Comparison of ENCODE assay signal across 17 cellular contexts in genomic region chr3:182238141-182238540, GRCh38.
DNase-seq lines count a peak whose midpoint lies in the region; ATAC-seq and TF ChIP-seq lines count a peak whose summit lies in the region.
"Had no signal": no experiment of that assay in that cellular context is flagged by ENCODE, and none has a peak within 500 bp of the region (broad histone marks: within the 10 kb centered on the region; RNA-seq: fewer than 3 reads in every experiment).

No MANE protein-coding gene starts in this region.

- H3K36me3 ChIP-seq in heart right ventricle = no peaks in the 10 kb centered on the region

- no peak overlapping the region for H3K4me3 ChIP-seq in heart right ventricle
- H3K4me3 ChIP-seq: K562 had no signal

- H3K36me3 Mint-ChIP-seq in type B pancreatic cell = no peaks in the 10 kb centered on the region
- H3K36me3 Mint-ChIP-seq: activated naive CD8-positive, alpha-beta T cell treated with anti-CD3 and anti-CD28 coated beads, Interleukin-2, amount 10 ng/mL, durations not matched to agents 7 days and 5 days; T-cell had no signal

- 25 to 31% methylated on average over 8 of the region's 8 CpGs for WGBS in heart right ventricle, 2 donors

- no peaks in the 10 kb centered on the region for H3K27me3 ChIP-seq in heart right ventricle

- H3K4me1 ChIP-seq in heart right ventricle = peaks cover 0 to 21% (median 3%) of the 10 kb centered on the region in 9 donors

- H3K4me3 Mint-ChIP-seq in type B pancreatic cell = peak overlapping the region; percentile 39
- H3K4me3 Mint-ChIP-seq: activated CD4-positive, alpha-beta T cell treated with anti-CD3 and anti-CD28 coated beads for 36 hours; activated naive CD8-positive, alpha-beta T cell treated with anti-CD3 and anti-CD28 coated beads, Interleukin-2, amount 10 ng/mL, durations not matched to agents 7 days and 5 days; T-cell had no signal

- no peak for ATAC-seq in Right ventricle myocardium inferior
- ATAC-seq in heart right ventricle = peak in 4 of 8 donors; percentile 55 to 81 (median 64)
- ATAC-seq in HG03571 (IDR thresholded peaks at IDR 0.05; ENCODE audit: unreplicated experiment) = no peak
- no peak for ATAC-seq in HG03378 (IDR thresholded peaks at IDR 0.05; ENCODE audit: unreplicated experiment)
- ATAC-seq: activated CD4-positive, alpha-beta T cell treated with anti-CD3 and anti-CD28 coated beads for 36 hours; K562; Panc1; T-cell had no signal

- peak overlapping the region; percentile 54 for H3K27ac Mint-ChIP-seq in type B pancreatic cell
- H3K27ac Mint-ChIP-seq: activated CD4-positive, alpha-beta T cell treated with anti-CD3 and anti-CD28 coated beads for 36 hours; activated naive CD8-positive, alpha-beta T cell treated with anti-CD3 and anti-CD28 coated beads, Interleukin-2, amount 10 ng/mL, durations not matched to agents 7 days and 5 days; T-cell had no signal

- no peaks in the 10 kb centered on the region for H3K27me3 Mint-ChIP-seq in type B pancreatic cell
- H3K27me3 Mint-ChIP-seq: activated CD4-positive, alpha-beta T cell treated with anti-CD3 and anti-CD28 coated beads for 36 hours; activated naive CD8-positive, alpha-beta T cell treated with anti-CD3 and anti-CD28 coated beads, Interleukin-2, amount 10 ng/mL, durations not matched to agents 7 days and 5 days; T-cell had no signal

- peaks cover 27% of the 10 kb centered on the region for H3K4me1 Mint-ChIP-seq in type B pancreatic cell (ENCODE audit: unreplicated experiment)
- H3K4me1 Mint-ChIP-seq: activated CD4-positive, alpha-beta T cell treated with anti-CD3 and anti-CD28 coated beads for 36 hours; activated naive CD8-positive, alpha-beta T cell treated with anti-CD3 and anti-CD28 coated beads, Interleukin-2, amount 10 ng/mL, durations not matched to agents 7 days and 5 days; T-cell had no signal

- H3K9me3 Mint-ChIP-seq in type B pancreatic cell = no peaks in the 10 kb centered on the region
- H3K9me3 Mint-ChIP-seq: activated naive CD8-positive, alpha-beta T cell treated with anti-CD3 and anti-CD28 coated beads, Interleukin-2, amount 10 ng/mL, durations not matched to agents 7 days and 5 days; T-cell had no signal

- DNase-seq in Right ventricle myocardium inferior (ENCODE audit: missing footprints) (peak; percentile 69), cardiac septum (ENCODE audit: low spot score) (no peak), heart right ventricle (peak; percentile 11 to 24), myocyte (ENCODE audit: low read depth) (peak; percentile 55), type B pancreatic cell (ENCODE audit: extremely low spot score, unreplicated experiment) (no peak)
- DNase-seq in stimulated activated naive CD4-positive, alpha-beta T cell (lab: John Stamatoyannopoulos, UW) = no peak
- DNase-seq: activated CD4-positive, alpha-beta T cell treated with anti-CD3 and anti-CD28 coated beads for 36 hours; activated naive CD8-positive, alpha-beta T cell treated with anti-CD3 and anti-CD28 coated beads, Interleukin-2, amount 10 ng/mL, durations not matched to agents 7 days and 5 days; activated T-cell treated with anti-CD3 and anti-CD28 coated beads for 4 hours; NCI-H146; NCI-H524 treated with DMSO at 0.1 percent for 48 hours; T-cell had no signal

- no peaks in the 10 kb centered on the region for H3K9me3 ChIP-seq in heart right ventricle

- TF ChIP-seq CTCF in heart right ventricle (IDR thresholded peaks at IDR 0.05) = no peak
- TF ChIP-seq CTCF in type B pancreatic cell (conservative IDR thresholded peaks at IDR 0.05) = no peak

- no peak overlapping the region for H3K27ac ChIP-seq in heart right ventricle
- H3K27ac ChIP-seq: 22Rv1 had no signal

- intact Hi-C loops in Right ventricle myocardium inferior (cut with DNase I) (no loop called here), cardiac septum (cut with DNase I) (no loop called here), heart right ventricle (cut with DNase I) (no loop called here)

Comparison
In these comparisons a context has a peak if more than half of its experiments do, and no peak if none do; other contexts are left out.
1. DNase-seq: peak in Right ventricle myocardium inferior (single experiment), heart right ventricle (2 of 2) and myocyte (single experiment); none in cardiac septum (single experiment), type B pancreatic cell (single experiment) and stimulated activated naive CD4-positive, alpha-beta T cell (0 of 6).